9 cellular contexts compared by ENCODE assay signal in the genomic region with DNA sequence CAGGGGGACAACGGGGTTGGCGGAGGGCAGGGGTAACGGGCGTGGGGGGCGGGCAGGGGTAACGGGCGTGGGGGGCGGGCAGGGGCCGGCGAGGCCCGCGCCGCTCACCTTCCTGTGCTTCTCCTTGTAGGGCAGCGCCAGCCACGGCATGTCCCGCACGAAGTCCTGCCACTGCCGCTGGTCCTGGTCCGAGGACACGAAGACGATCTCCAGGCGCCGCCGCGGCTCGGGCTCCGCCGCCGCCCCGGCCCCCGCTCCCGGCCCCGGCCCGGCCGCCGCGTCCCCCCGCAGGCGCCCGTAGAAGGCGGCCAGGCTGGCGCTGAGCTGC. TPM values are rescaled to one million over a fixed set of nuclear protein-coding genes. Genes with fewer than 3 reads are reported as not detected.
DNase-seq lines count a peak whose midpoint lies in the region; ATAC-seq and TF ChIP-seq lines count a peak whose summit lies in the region.
"Had no signal": no experiment of that assay in that cellular context is flagged by ENCODE, and none has a peak within 500 bp of the region (broad histone marks: within the 10 kb centered on the region; RNA-seq: fewer than 3 reads in every experiment).

No MANE protein-coding gene starts in this region.

- H3K27me3 ChIP-seq in lung (ENCODE audit: control insufficient read depth, insufficient read depth): no peaks in the 10 kb centered on the region

- H3K27ac ChIP-seq in lung (ENCODE audit: low read depth in 1 of 2, low read length in 1 of 2): peak overlapping the region; percentile 77

- H3K4me3 Mint-ChIP-seq in natural killer cell (no peak overlapping the region), brain (peak overlapping the region; percentile 46 to 71 (median 54))
- no peak overlapping the region for H3K4me3 Mint-ChIP-seq in natural killer cell treated with Interleukin-12 subunit alpha and Interleukin-12 subunit beta and Interleukin-15 and Interleukin-18, amount 100 ng/mL, for 72 hours

- H3K9me3 ChIP-seq in lung (ENCODE audit: control insufficient read depth in 2 of 2, insufficient read depth in 1 of 2, low read length in 1 of 2): no peaks in the 10 kb centered on the region

- H3K4me3 ChIP-seq in lung: peak overlapping the region; percentile 64

- WGBS in lung, 2 donors: 0 to 1% methylated on average over 27 to 40 of the region's 42 CpGs

- H3K4me1 ChIP-seq in lung (ENCODE audit: control insufficient read depth in 2 of 2, insufficient read depth in 2 of 2, low read length in 2 of 2): peaks cover 4 to 9% of the 10 kb centered on the region in 2 donors

- TF ChIP-seq CTCF in natural killer cell (IDR thresholded peaks at IDR 0.05): no peak
- no peak for TF ChIP-seq CTCF in brain (conservative IDR thresholded peaks at IDR 0.05)
- TF ChIP-seq CTCF in lung (IDR thresholded peaks at IDR 0.05; ENCODE audit: control extremely low read depth, extremely low read depth): no peak

- intact Hi-C loops in natural killer cell (cut with micrococcal nuclease): no loop called here

- H3K36me3 ChIP-seq in lung (ENCODE audit: control insufficient read depth in 2 of 2, insufficient read depth in 2 of 2, low read length in 2 of 2): no peaks in the 10 kb centered on the region

- ATAC-seq in natural killer cell (peak in 2 of 3 donors; percentile 3 to 9), lung (ENCODE audit: insufficient read depth, low FRiP score) (peak; percentile 22)
- no peak for ATAC-seq in natural killer cell treated with Interleukin-12 subunit alpha and Interleukin-12 subunit beta and Interleukin-15 and Interleukin-18, amount 100 ng/mL, for 72 hours

- H3K27me3 Mint-ChIP-seq in natural killer cell (ENCODE audit: low read depth in 2 of 2) (peaks cover 22 to 35% of the 10 kb centered on the region in 2 donors), brain (peaks cover 3% of the 10 kb centered on the region)
- peaks cover 19 to 32% of the 10 kb centered on the region in 2 donors for H3K27me3 Mint-ChIP-seq in natural killer cell treated with Interleukin-12 subunit alpha and Interleukin-12 subunit beta and Interleukin-15 and Interleukin-18, amount 100 ng/mL, for 72 hours

- no peaks in the 10 kb centered on the region for H3K9me3 Mint-ChIP-seq in natural killer cell
- no peaks in the 10 kb centered on the region for H3K9me3 Mint-ChIP-seq in natural killer cell treated with Interleukin-12 subunit alpha and Interleukin-12 subunit beta and Interleukin-15 and Interleukin-18, amount 100 ng/mL, for 72 hours
- H3K9me3 Mint-ChIP-seq in brain: peaks cover 0 to 6% (median 0%) of the 10 kb centered on the region in 5 experiments
- H3K9me3 Mint-ChIP-seq: IgD-negative memory B cell had no signal

- H3K27ac Mint-ChIP-seq in natural killer cell: no peak overlapping the region
- no peak overlapping the region for H3K27ac Mint-ChIP-seq in natural killer cell treated with Interleukin-12 subunit alpha and Interleukin-12 subunit beta and Interleukin-15 and Interleukin-18, amount 100 ng/mL, for 72 hours
- no peak overlapping the region for H3K27ac Mint-ChIP-seq in brain

- H3K4me1 Mint-ChIP-seq in natural killer cell: peaks cover 12 to 17% of the 10 kb centered on the region in 2 donors
- H3K4me1 Mint-ChIP-seq in natural killer cell treated with Interleukin-12 subunit alpha and Interleukin-12 subunit beta and Interleukin-15 and Interleukin-18, amount 100 ng/mL, for 72 hours (ENCODE audit: low read depth in 2 of 2): peaks cover 8 to 16% of the 10 kb centered on the region in 2 donors
- H3K4me1 Mint-ChIP-seq in brain: peaks cover 61% of the 10 kb centered on the region

- DNase-seq in natural killer cell (no peak), lung (ENCODE audit: low spot score) (no peak), GDM1 (lab: John Stamatoyannopoulos, UW) (no peak), middle frontal gyrus (ENCODE audit: extremely low spot score, low spot score) (no peak), Kasumi-1 (lab: John Stamatoyannopoulos, UW) (no peak)
- no peak for DNase-seq in natural killer cell treated with Interleukin-12 subunit alpha and Interleukin-12 subunit beta and Interleukin-15 and Interleukin-18, amount 100 ng/mL, for 72 hours (ENCODE audit: low spot score)
- no peak for DNase-seq in activated naive CD4-positive, alpha-beta T cell treated with Interleukin-2 at 50 U/mL for 16 hours

- no peaks in the 10 kb centered on the region for H3K36me3 Mint-ChIP-seq in natural killer cell
- H3K36me3 Mint-ChIP-seq in natural killer cell treated with Interleukin-12 subunit alpha and Interleukin-12 subunit beta and Interleukin-15 and Interleukin-18, amount 100 ng/mL, for 72 hours: no peaks in the 10 kb centered on the region
- peaks cover 9% of the 10 kb centered on the region for H3K36me3 Mint-ChIP-seq in brain
- H3K36me3 Mint-ChIP-seq: IgD-negative memory B cell had no signal

RNA-seq across cellular contexts. Expression of a gene that starts 0.4 kb away (rescaled TPM):
- under 1 TPM in 2 of 3 donors, not detected in 1; 0.14 to 0.55 TPM for total RNA-seq in natural killer cell
- total RNA-seq in natural killer cell treated with Interleukin-12 subunit alpha and Interleukin-12 subunit beta and Interleukin-15 and Interleukin-18, amount 100 ng/mL, for 72 hours: under 1 TPM; 0.61 to 0.69 TPM
- 127 TPM for polyA plus RNA-seq in brain (ENCODE audit: insufficient read depth, low read depth, low replicate concordance)
- 10 to 100 TPM; 49.3 to 57.7 TPM for total RNA-seq in lung
- polyA plus RNA-seq in lung: 10 to 100 TPM; 17.6 to 30.5 TPM

RNA-seq across cellular contexts. Expression of a gene that starts 17.8 kb away (rescaled TPM):
- total RNA-seq in natural killer cell (10 to 100 TPM in 1 of 3 donors, 1 to 10 TPM in 2; 7.8 to 11.3 (median 8.9) TPM), lung (10 to 100 TPM; 11.3 to 12.2 TPM)
- 10 to 100 TPM; 12.7 to 19.8 TPM for total RNA-seq in natural killer cell treated with Interleukin-12 subunit alpha and Interleukin-12 subunit beta and Interleukin-15 and Interleukin-18, amount 100 ng/mL, for 72 hours
- polyA plus RNA-seq in brain (ENCODE audit: insufficient read depth, low read depth, low replicate concordance) (14.4 TPM), lung (1 to 10 TPM; 7.2 to 8.4 TPM)

Comparison
In these comparisons a context has a peak if more than half of its experiments do, and no peak if none do; other contexts are left out.
1. ATAC-seq: peak in natural killer cell (2 of 3) and lung (single experiment); none in natural killer cell treated with Interleukin-12 subunit alpha and Interleukin-12 subunit beta and Interleukin-15 and Interleukin-18, amount 100 ng/mL, for 72 hours (0 of 2).
2. H3K4me3 Mint-ChIP-seq: peak in brain (5 of 5); none in natural killer cell (single experiment) and natural killer cell treated with Interleukin-12 subunit alpha and Interleukin-12 subunit beta and Interleukin-15 and Interleukin-18, amount 100 ng/mL, for 72 hours (single experiment).
3. RNA of a gene that starts 0.4 kb away (total RNA-seq): 49.3 to 57.7 TPM in lung; 0.61 to 0.69 TPM in natural killer cell treated with Interleukin-12 subunit alpha and Interleukin-12 subunit beta and Interleukin-15 and Interleukin-18, amount 100 ng/mL, for 72 hours and 0.14 to 0.55 TPM in natural killer cell; every median in the first group is over 10 times any median in the second.